In the genomic region with DNA sequence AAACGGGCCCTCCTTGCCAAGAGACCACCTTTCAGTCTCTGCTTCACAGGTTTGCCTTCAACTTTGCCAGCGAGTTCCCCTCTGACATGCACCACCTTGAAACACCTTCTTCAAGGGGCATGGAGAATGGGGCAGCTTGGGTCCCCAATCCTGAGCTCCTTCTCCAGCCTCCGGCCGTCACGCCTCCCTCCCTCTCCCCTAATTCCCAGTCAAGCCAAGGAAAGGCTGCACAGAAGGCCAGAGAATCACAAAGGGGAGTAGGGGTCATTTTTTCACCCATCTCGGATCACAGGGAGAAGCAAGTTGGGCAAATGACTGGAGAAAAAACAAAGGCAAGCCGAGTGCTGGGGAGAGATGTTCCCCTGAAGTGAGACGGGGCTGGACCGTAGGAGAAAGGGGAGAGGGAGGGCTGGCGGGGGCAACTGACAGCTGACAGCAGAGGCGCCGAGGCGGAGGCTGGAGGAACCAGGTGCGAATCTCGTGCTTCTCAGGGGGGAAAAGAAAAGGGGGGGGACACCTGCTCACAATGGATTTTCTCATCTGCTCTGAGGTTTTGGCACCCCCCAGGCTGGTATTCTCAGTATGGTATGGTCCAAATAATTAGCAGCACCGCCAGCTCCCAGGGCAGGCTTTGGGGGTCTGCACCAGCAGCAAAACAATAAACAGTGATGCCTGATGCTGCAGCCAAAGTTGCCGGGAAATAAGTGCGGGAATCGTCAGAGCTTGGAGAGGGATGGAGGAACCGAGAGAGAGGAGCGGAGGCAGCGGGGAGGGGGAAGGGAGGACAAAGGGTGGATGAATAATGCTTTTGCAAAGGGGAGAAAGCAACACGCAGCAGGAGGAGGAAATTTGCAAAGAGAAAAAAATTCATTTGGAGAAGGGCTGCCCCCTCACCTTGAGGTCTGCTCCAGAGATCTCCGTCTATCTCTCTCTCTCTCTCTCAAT, we compare ENCODE assay signal across 1 cellular context.
TF ChIP-seq lines count a peak whose summit lies in the region.

No MANE protein-coding gene starts in this region.

TF ChIP-seq in GM12878, 131 proteins besides CTCF, POLR2A, EP300 and RAD21 (continued from another document and continues in another):
- peak; percentile 34; the same call in 1 of the 2 replicates for TF ChIP-seq MTA2 (IDR thresholded peaks at IDR 0.05; ENCODE audit: low read depth)
- TF ChIP-seq, protein P1, sequence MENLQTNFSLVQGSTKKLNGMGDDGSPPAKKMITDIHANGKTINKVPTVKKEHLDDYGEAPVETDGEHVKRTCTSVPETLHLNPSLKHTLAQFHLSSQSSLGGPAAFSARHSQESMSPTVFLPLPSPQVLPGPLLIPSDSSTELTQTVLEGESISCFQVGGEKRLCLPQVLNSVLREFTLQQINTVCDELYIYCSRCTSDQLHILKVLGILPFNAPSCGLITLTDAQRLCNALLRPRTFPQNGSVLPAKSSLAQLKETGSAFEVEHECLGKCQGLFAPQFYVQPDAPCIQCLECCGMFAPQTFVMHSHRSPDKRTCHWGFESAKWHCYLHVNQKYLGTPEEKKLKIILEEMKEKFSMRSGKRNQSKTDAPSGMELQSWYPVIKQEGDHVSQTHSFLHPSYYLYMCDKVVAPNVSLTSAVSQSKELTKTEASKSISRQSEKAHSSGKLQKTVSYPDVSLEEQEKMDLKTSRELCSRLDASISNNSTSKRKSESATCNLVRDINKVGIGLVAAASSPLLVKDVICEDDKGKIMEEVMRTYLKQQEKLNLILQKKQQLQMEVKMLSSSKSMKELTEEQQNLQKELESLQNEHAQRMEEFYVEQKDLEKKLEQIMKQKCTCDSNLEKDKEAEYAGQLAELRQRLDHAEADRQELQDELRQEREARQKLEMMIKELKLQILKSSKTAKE (IDR thresholded peaks at IDR 0.05; ENCODE audit: low read depth, poor library complexity, severe bottlenecking): no peak
- TF ChIP-seq, protein P2, sequence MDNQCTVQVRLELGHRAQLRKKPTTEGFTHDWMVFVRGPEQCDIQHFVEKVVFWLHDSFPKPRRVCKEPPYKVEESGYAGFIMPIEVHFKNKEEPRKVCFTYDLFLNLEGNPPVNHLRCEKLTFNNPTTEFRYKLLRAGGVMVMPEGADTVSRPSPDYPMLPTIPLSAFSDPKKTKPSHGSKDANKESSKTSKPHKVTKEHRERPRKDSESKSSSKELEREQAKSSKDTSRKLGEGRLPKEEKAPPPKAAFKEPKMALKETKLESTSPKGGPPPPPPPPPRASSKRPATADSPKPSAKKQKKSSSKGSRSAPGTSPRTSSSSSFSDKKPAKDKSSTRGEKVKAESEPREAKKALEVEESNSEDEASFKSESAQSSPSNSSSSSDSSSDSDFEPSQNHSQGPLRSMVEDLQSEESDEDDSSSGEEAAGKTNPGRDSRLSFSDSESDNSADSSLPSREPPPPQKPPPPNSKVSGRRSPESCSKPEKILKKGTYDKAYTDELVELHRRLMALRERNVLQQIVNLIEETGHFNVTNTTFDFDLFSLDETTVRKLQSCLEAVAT (IDR thresholded peaks at IDR 0.05): peak; percentile 17; the same call in 1 of the 2 replicates
- TF ChIP-seq RFX5 (IDR thresholded peaks at IDR 0.05; ENCODE audit: low read depth, low read length): no peak
- no peak for TF ChIP-seq RAD51 (IDR thresholded peaks at IDR 0.05)
- TF ChIP-seq GATAD2B (conservative IDR thresholded peaks at IDR 0.05; ENCODE audit: low read depth): no peak
- no peak for TF ChIP-seq DPF2 (IDR thresholded peaks at IDR 0.05)
- peak; percentile 35; the same call in 1 of the 2 replicates for TF ChIP-seq IKZF1 (conservative IDR thresholded peaks at IDR 0.05)
- TF ChIP-seq ZBTB40 (IDR thresholded peaks at IDR 0.05; ENCODE audit: borderline replicate concordance): no peak
- no peak for TF ChIP-seq ETV6 (conservative IDR thresholded peaks at IDR 0.05 in 1 of 2, IDR thresholded peaks at IDR 0.05 in 1 of 2; ENCODE audit: borderline replicate concordance in 1 of 2, low read depth in 1 of 2)
- TF ChIP-seq, protein P3, sequence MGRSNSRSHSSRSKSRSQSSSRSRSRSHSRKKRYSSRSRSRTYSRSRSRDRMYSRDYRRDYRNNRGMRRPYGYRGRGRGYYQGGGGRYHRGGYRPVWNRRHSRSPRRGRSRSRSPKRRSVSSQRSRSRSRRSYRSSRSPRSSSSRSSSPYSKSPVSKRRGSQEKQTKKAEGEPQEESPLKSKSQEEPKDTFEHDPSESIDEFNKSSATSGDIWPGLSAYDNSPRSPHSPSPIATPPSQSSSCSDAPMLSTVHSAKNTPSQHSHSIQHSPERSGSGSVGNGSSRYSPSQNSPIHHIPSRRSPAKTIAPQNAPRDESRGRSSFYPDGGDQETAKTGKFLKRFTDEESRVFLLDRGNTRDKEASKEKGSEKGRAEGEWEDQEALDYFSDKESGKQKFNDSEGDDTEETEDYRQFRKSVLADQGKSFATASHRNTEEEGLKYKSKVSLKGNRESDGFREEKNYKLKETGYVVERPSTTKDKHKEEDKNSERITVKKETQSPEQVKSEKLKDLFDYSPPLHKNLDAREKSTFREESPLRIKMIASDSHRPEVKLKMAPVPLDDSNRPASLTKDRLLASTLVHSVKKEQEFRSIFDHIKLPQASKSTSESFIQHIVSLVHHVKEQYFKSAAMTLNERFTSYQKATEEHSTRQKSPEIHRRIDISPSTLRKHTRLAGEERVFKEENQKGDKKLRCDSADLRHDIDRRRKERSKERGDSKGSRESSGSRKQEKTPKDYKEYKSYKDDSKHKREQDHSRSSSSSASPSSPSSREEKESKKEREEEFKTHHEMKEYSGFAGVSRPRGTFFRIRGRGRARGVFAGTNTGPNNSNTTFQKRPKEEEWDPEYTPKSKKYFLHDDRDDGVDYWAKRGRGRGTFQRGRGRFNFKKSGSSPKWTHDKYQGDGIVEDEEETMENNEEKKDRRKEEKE (IDR thresholded peaks at IDR 0.05): peak; percentile 79
- TF ChIP-seq BCL11A (IDR thresholded peaks at IDR 0.05; ENCODE audit: low read depth, low read length): no peak
- no peak for TF ChIP-seq ZBTB33 (IDR thresholded peaks at IDR 0.05)
- no peak for TF ChIP-seq EED (IDR thresholded peaks at IDR 0.05; ENCODE audit: low read depth)
- TF ChIP-seq FOXK2 (IDR thresholded peaks at IDR 0.05): peak; percentile 90
- TF ChIP-seq NBN (IDR thresholded peaks at IDR 0.05): no peak
- TF ChIP-seq NRF1 (conservative IDR thresholded peaks at IDR 0.05; ENCODE audit: low read depth, low read length): no peak
- TF ChIP-seq PAX5 (IDR thresholded peaks at IDR 0.05; ENCODE audit: borderline replicate concordance, low read depth, low read length): no peak
- TF ChIP-seq YBX1 (IDR thresholded peaks at IDR 0.05): no peak
- TF ChIP-seq BHLHE40 (IDR thresholded peaks at IDR 0.05; ENCODE audit: borderline replicate concordance in 1 of 2, low read depth in 2 of 2, low read length in 1 of 2): peak; percentile 82 to 84; a peak in 2 of 4 replicates
- TF ChIP-seq SUZ12 (IDR thresholded peaks at IDR 0.05; ENCODE audit: unreplicated experiment): no peak
- no peak for TF ChIP-seq MYC (IDR thresholded peaks at IDR 0.05; ENCODE audit: insufficient read depth, insufficient read length, insufficient replicate concordance, low read length, severe bottlenecking)
- no peak for TF ChIP-seq SIX5 (IDR thresholded peaks at IDR 0.05; ENCODE audit: low read depth, low read length, severe bottlenecking)
- no peak for TF ChIP-seq MEF2B (IDR thresholded peaks at IDR 0.05; ENCODE audit: partially characterized antibody, poor library complexity, severe bottlenecking)
- no peak for TF ChIP-seq SMAD5 (IDR thresholded peaks at IDR 0.05; ENCODE audit: low read depth)
- TF ChIP-seq CUX1 (IDR thresholded peaks at IDR 0.05; ENCODE audit: insufficient replicate concordance, low read depth, low read length): no peak
- no peak for TF ChIP-seq TARDBP (IDR thresholded peaks at IDR 0.05; ENCODE audit: borderline replicate concordance)
- TF ChIP-seq CHD4 (IDR thresholded peaks at IDR 0.05): no peak
- no peak for TF ChIP-seq ZNF622 (IDR thresholded peaks at IDR 0.05)
- no peak for TF ChIP-seq HCFC1 (IDR thresholded peaks at IDR 0.05; ENCODE audit: low read length)
- TF ChIP-seq ATF3 (IDR thresholded peaks at IDR 0.05; ENCODE audit: borderline replicate concordance, extremely low read depth, low read depth, low read length): no peak
- no peak for TF ChIP-seq SMC3 (IDR thresholded peaks at IDR 0.05; ENCODE audit: borderline replicate concordance, low read length)
